In the genomic region with DNA sequence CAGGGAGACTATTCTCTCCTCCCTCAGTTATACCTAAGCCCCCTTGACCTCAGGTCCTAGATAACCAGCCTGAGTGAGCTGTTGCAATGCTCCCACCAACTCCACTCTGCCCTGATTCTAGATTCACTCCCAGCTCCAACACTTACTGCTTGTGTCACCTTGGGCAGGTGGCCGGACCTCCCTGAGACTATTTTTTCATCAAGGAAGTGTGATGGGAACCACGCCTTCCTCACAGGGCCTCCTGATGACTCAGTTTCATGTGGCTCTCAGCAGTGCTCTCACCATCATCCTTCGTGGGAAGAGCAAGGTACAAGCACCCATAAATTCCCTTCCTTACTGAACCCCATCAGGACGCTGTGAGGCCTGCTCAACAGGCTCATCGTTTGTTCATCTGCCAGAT, we compare ENCODE assay signal across 26 cellular contexts.
"Had no signal": no experiment of that assay in that cellular context is flagged by ENCODE, and none has a peak within 500 bp of the region (broad histone marks: within the 10 kb centered on the region; RNA-seq: fewer than 3 reads in every experiment).

No MANE protein-coding gene starts in this region.

- ATAC-seq: activated CD4-positive, CD25-positive, alpha-beta regulatory T cell treated with anti-CD3 and anti-CD28 coated beads, Interleukin-2, amount 50 U/mL, for 24 hours; activated CD8-positive, alpha-beta T cell treated with anti-CD3 and anti-CD28 coated beads for 36 hours; activated T-cell treated with anti-CD3 and anti-CD28 coated beads, Interleukin-2, amount 50 U/mL, for 4 hours; activated T-helper 17 cell treated with anti-CD3 and anti-CD28 coated beads, Interleukin-2, amount 50 U/mL, for 72 hours; esophagus mucosa; T-helper 17 cell had no signal

- DNase-seq: activated B cell treated with CpG ODN at 0.5 μM for 24 hours; activated CD4-positive, alpha-beta T cell treated with anti-CD3 and anti-CD28 coated beads for 48 hours; activated CD4-positive, alpha-beta T cell treated with anti-CD3 and anti-CD28 coated beads, Interleukin-2, amount 50 U/mL, for 1 hour; activated CD4-positive, alpha-beta T cell treated with anti-CD3 and anti-CD28 coated beads, Interleukin-2, amount 50 U/mL, for 48 hours; activated CD8-positive, alpha-beta memory T cell treated with anti-CD3 and anti-CD28 coated beads for 24 hours; activated CD8-positive, alpha-beta T cell treated with anti-CD3 and anti-CD28 coated beads for 36 hours; activated effector memory CD4-positive, alpha-beta T cell treated with Interleukin-2 at 50 U/mL for 16 hours; activated gamma-delta T cell treated with Interleukin-2 at 50 U/mL for 16 hours; activated naive CD4-positive, alpha-beta T cell treated with anti-CD3 and anti-CD28 coated beads, Interleukin-2, amount 50 U/mL, for 16 hours; activated naive CD4-positive, alpha-beta T cell treated with Interleukin-2 at 50 U/mL for 16 hours; activated T-cell treated with anti-CD3 and anti-CD28 coated beads, Interleukin-2, amount 50 U/mL, for 4 hours; amniotic stem cell; anterior cingulate cortex; brain microvascular endothelial cell; caudate nucleus; colonic mucosa; dorsolateral prefrontal cortex; effector CD4-positive, alpha-beta T cell; foreskin fibroblast; T-helper 1 cell; T-helper 17 cell; T1000; WERI-Rb-1 had no signal

- H3K9me3 ChIP-seq: colonic mucosa had no signal

- H3K4me3 ChIP-seq: colonic mucosa, dorsolateral prefrontal cortex had no signal

- H3K4me1 ChIP-seq: colonic mucosa had no signal

- H3K27me3 ChIP-seq: brain microvascular endothelial cell, colonic mucosa had no signal

- H3K36me3 ChIP-seq: brain microvascular endothelial cell, colonic mucosa, WERI-Rb-1 had no signal

- H3K27ac ChIP-seq: brain microvascular endothelial cell, colonic mucosa, dorsolateral prefrontal cortex, WERI-Rb-1 had no signal
